In the genomic region with DNA sequence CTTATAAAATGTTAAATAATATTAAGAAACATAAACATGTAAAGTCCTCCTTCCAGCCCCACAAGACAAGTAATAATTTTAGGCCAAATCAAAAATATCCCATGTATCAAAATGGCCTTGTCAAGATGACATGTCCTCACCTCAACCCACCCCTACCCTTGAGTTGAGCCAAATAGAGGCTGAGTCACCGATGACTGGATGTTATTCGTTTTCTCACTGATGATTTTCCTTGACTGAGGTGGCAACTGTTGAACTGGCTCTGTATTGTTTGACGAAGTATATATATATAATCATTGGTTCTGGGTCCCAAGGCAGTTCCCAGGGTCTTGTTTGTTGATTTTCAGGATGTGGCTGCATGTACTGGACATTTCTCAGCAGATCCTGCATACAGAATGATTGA, we compare ENCODE assay signal across 1 cellular context.
TF ChIP-seq lines count a peak whose summit lies in the region.

No MANE protein-coding gene starts in this region.

TF ChIP-seq in SK-N-SH, 30 proteins besides CTCF, POLR2A, EP300 and RAD21 (continued from another document):
- TF ChIP-seq GATA2 (CRISPR knock-in tag; IDR thresholded peaks at IDR 0.05) (no peak), NRF1 (IDR thresholded peaks at IDR 0.05; ENCODE audit: low read depth, low read length) (no peak), MEF2A (IDR thresholded peaks at IDR 0.05; ENCODE audit: borderline replicate concordance, low read depth) (no peak)
